ENCODE assay signal across 13 cellular contexts in genomic region chr2:66481100-66481549, GRCh38. TPM values are rescaled to one million over a fixed set of nuclear protein-coding genes. Genes with fewer than 3 reads are reported as not detected.
A peak's percentile ranks its signal among the peaks of the same experiment; 100 is the strongest.
DNase-seq lines count a peak whose midpoint lies in the region; ATAC-seq and TF ChIP-seq lines count a peak whose summit lies in the region.
"Had no signal": no experiment of that assay in that cellular context is flagged by ENCODE, and none has a peak within 500 bp of the region (broad histone marks: within the 10 kb centered on the region; RNA-seq: fewer than 3 reads in every experiment).

No MANE protein-coding gene starts in this region.

- no peak overlapping the region for H3K9ac ChIP-seq in duodenal mucosa (ENCODE audit: low read depth in 1 of 2, low read length in 2 of 2)

- H3K27ac ChIP-seq in duodenal mucosa (ENCODE audit: low read depth, low read length): peak overlapping the region; percentile 27
- H3K27ac ChIP-seq in mesodermal cell (ENCODE audit: low read depth, low read length, severe bottlenecking): peak overlapping the region; percentile 96
- no peak overlapping the region for H3K27ac ChIP-seq in breast epithelium
- H3K27ac ChIP-seq: VCaP had no signal

- H3K9me3 ChIP-seq in duodenal mucosa (ENCODE audit: control insufficient read depth in 1 of 2, low read length in 2 of 2): no peaks in the 10 kb centered on the region
- H3K9me3 ChIP-seq in mesodermal cell (ENCODE audit: control insufficient read depth, low read length): no peaks in the 10 kb centered on the region
- H3K9me3 ChIP-seq in breast epithelium: no peaks in the 10 kb centered on the region
- H3K9me3 ChIP-seq in HAP-1: no peaks in the 10 kb centered on the region
- H3K9me3 ChIP-seq: sigmoid colon had no signal

- H3K4me1 ChIP-seq in duodenal mucosa (ENCODE audit: control insufficient read depth in 1 of 2, insufficient read depth in 2 of 2, low read length in 2 of 2) (peaks cover 0 to 35% of the 10 kb centered on the region in 2 donors), mesodermal cell (ENCODE audit: control insufficient read depth, insufficient read depth, low read length, poor library complexity, severe bottlenecking) (peaks cover 44% of the 10 kb centered on the region), breast epithelium (no peaks in the 10 kb centered on the region), HAP-1 (peaks cover 3% of the 10 kb centered on the region; the same call in 1 of the 2 replicates)

- H3K4me3 ChIP-seq in duodenal mucosa (ENCODE audit: low read depth in 1 of 2, low read length in 2 of 2): no peak overlapping the region
- no peak overlapping the region for H3K4me3 ChIP-seq in mesodermal cell (ENCODE audit: extremely low read depth, insufficient read depth, low read length, poor library complexity, severe bottlenecking)
- H3K4me3 ChIP-seq in breast epithelium: no peak overlapping the region
- no peak overlapping the region for H3K4me3 ChIP-seq in HAP-1
- H3K4me3 ChIP-seq: sigmoid colon had no signal

- intact Hi-C loops in breast epithelium (cut with DNase I; ENCODE audit: low total_unique reads): no loop called here

- no peaks in the 10 kb centered on the region for H3K36me3 ChIP-seq in duodenal mucosa (ENCODE audit: control insufficient read depth in 1 of 2, insufficient read depth in 2 of 2, low read length in 2 of 2)
- H3K36me3 ChIP-seq in mesodermal cell (ENCODE audit: control insufficient read depth, insufficient read depth, low read length): peaks cover 27% of the 10 kb centered on the region
- no peaks in the 10 kb centered on the region for H3K36me3 ChIP-seq in breast epithelium
- H3K36me3 ChIP-seq in HAP-1 (replicated peaks): no peaks in the 10 kb centered on the region; the same call in 1 of the 2 replicates

- H3K27me3 ChIP-seq in duodenal mucosa (ENCODE audit: control insufficient read depth in 1 of 2, insufficient read depth in 2 of 2, low read length in 2 of 2): no peaks in the 10 kb centered on the region
- H3K27me3 ChIP-seq in breast epithelium: no peaks in the 10 kb centered on the region
- no peaks in the 10 kb centered on the region for H3K27me3 ChIP-seq in HAP-1 (ENCODE audit: low read depth)
- H3K27me3 ChIP-seq: sigmoid colon had no signal

- no peak for TF ChIP-seq POLR2A in breast epithelium (IDR thresholded peaks at IDR 0.05)

- TF ChIP-seq CTCF in GM20000 (IDR thresholded peaks at IDR 0.05; ENCODE audit: extremely low read depth, missing control alignments): no peak
- no peak for TF ChIP-seq CTCF in breast epithelium (IDR thresholded peaks at IDR 0.05)

- 37 to 40% methylated on average over 1 to 2 of the region's 2 CpGs for WGBS in mesodermal cell (ENCODE audit: insufficient coverage in 2 of 2), 2 experiments

- no peak for ATAC-seq in GM19328 (IDR thresholded peaks at IDR 0.05; ENCODE audit: unreplicated experiment)

- in situ Hi-C loops in HAP-1 (cut with MboI; ENCODE audit: low sequenced_read_pairs): no loop called here

- peak; percentile 90 for DNase-seq in CMK (ENCODE audit: low read depth)
- DNase-seq in NCI-H226: peak; percentile 21
- no peak for DNase-seq in GM20000 (ENCODE audit: low spot score)
- DNase-seq in breast epithelium (ENCODE audit: low spot score in 2 of 2): no peak
- no peak for DNase-seq in HAP-1 (ENCODE audit: low spot score in 2 of 2)
- DNase-seq: activated naive CD8-positive, alpha-beta T cell treated with anti-CD3 and anti-CD28 coated beads, Interleukin-2, amount 10 ng/mL, durations not matched to agents 7 days and 5 days; CD4-positive, CD25-positive, alpha-beta regulatory T cell; NCI-H187; sigmoid colon had no signal

RNA-seq across cellular contexts. Expression of gene MEIS1, which starts 46.2 kb away (rescaled TPM):
- 51.6 TPM for polyA plus RNA-seq in mesodermal cell (2013, experiment 1 of 2)
- 43.1 TPM for polyA plus RNA-seq in mesodermal cell (2013, experiment 2 of 2)
- 10 to 100 TPM; 23.0 to 37.9 (median 37.0) TPM for total RNA-seq in breast epithelium
- total RNA-seq: activated naive CD8-positive, alpha-beta T cell treated with anti-CD3 and anti-CD28 coated beads, Interleukin-2, amount 10 ng/mL, durations not matched to agents 7 days and 5 days had no signal
- polyA plus RNA-seq: CD4-positive, CD25-positive, alpha-beta regulatory T cell had no signal

Comparison
In these comparisons a context has a peak if more than half of its experiments do, and no peak if none do; other contexts are left out.
1. DNase-seq: peak in CMK (single experiment) and NCI-H226 (single experiment); none in GM20000 (single experiment), breast epithelium (0 of 2) and HAP-1 (0 of 2).
2. H3K27ac ChIP-seq: peak in duodenal mucosa (single experiment) and mesodermal cell (single experiment); none in breast epithelium (0 of 2).